In the genomic region with DNA sequence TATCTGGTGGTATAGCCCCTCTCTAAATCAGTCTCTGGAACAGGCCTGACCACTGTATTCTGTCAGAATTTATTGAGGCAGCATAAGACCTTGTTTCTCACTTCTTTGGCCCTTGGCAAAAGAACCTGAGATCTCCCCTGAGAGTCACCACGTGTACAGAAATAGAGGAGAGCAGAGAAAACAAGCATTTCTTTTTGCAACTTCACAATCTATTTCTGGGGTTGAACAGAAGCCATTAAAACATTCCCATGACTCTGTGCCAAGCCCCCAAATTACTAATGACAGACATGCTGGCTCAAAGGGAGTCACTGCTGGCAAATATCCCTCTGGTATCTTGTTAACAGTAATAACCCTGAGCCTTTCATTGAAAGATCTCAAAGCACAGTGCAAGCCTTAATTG, we compare ENCODE assay signal across 18 cellular contexts.
DNase-seq lines count a peak whose midpoint lies in the region; ATAC-seq and TF ChIP-seq lines count a peak whose summit lies in the region.
"Had no signal": no experiment of that assay in that cellular context is flagged by ENCODE, and none has a peak within 500 bp of the region (broad histone marks: within the 10 kb centered on the region; RNA-seq: fewer than 3 reads in every experiment).

No MANE protein-coding gene starts in this region.

- intact Hi-C loops in heart right ventricle (cut with DNase I), result no loop called here

- H3K4me3 ChIP-seq in adipocyte (ENCODE audit: low read length) (no peak overlapping the region), heart right ventricle (no peak overlapping the region), smooth muscle cell (no peak overlapping the region)
- H3K4me3 ChIP-seq: skin epidermis had no signal

- H3K4me2 ChIP-seq in smooth muscle cell, result peak overlapping the region; percentile 9

- H3K4me1 ChIP-seq in adipocyte (ENCODE audit: control insufficient read depth, insufficient read depth, low read length) (peaks cover 30% of the 10 kb centered on the region), heart right ventricle (peaks cover 0 to 22% (median 13%) of the 10 kb centered on the region in 9 donors), smooth muscle cell (ENCODE audit: low read depth) (no peaks in the 10 kb centered on the region)

- H3F3A ChIP-seq in smooth muscle cell (ENCODE audit: low read depth), result no peaks in the 10 kb centered on the region

- 6 to 12% methylated on average over 1 of the region's 1 CpG for WGBS in heart right ventricle, 2 donors
- 59% methylated on average over 1 of the region's 1 CpG for WGBS in smooth muscle cell (ENCODE audit: low lambda C conversion rate)

- H3K9ac ChIP-seq in adipocyte (ENCODE audit: low read length) (peak overlapping the region; percentile 22), smooth muscle cell (ENCODE audit: low read depth) (no peak overlapping the region)

- no peaks in the 10 kb centered on the region for H4K20me1 ChIP-seq in smooth muscle cell (ENCODE audit: low read depth)

- DNase-seq in NCI-H1105 treated with DMSO at 0.1 percent for 48 hours (lab: John Stamatoyannopoulos, UW) (peak; percentile 97), adipocyte (ENCODE audit: low read depth) (no peak), heart right ventricle (peak in 1 of 2 donors; percentile 42), smooth muscle cell (lab: John Stamatoyannopoulos, UW; ENCODE audit: unreplicated experiment) (no peak), MV-4-11 (lab: John Stamatoyannopoulos, UW) (no peak), NCI-H774 (lab: John Stamatoyannopoulos, UW) (no peak), KBM-7 (no peak)
- DNase-seq: activated CD4-positive, alpha-beta T cell treated with anti-CD3 and anti-CD28 coated beads, Interleukin-2, amount 50 U/mL, for 48 hours; activated naive CD4-positive, alpha-beta T cell treated with anti-CD3 and anti-CD28 coated beads for 36 hours; activated T-cell treated with anti-CD3 and anti-CD28 coated beads, Interleukin-2, amount 50 U/mL, for 1 hour; brain microvascular endothelial cell; GOT3; hypothalamus; kidney; NCI-H2171; T-cell had no signal

- in situ Hi-C loops in KBM-7 (cut with MboI; ENCODE audit: low pct_unique_long_range_greater_than_20kb, low sequenced_read_pairs), result no loop called here

- H3K27ac ChIP-seq in heart right ventricle, result peak overlapping the region in 6 of 10 donors; percentile 8 to 50 (median 30)
- no peak overlapping the region for H3K27ac ChIP-seq in smooth muscle cell (ENCODE audit: low read depth)
- H3K27ac ChIP-seq: brain microvascular endothelial cell had no signal

- TF ChIP-seq CTCF in heart right ventricle (IDR thresholded peaks at IDR 0.05) (no peak), smooth muscle cell (IDR thresholded peaks at IDR 0.05; ENCODE audit: borderline replicate concordance, insufficient read depth, poor library complexity, severe bottlenecking) (no peak)

- peaks cover 12% of the 10 kb centered on the region for H3K27me3 ChIP-seq in adipocyte (replicated peaks; ENCODE audit: control insufficient read depth, insufficient read depth, low read length)
- peaks cover 0 to under 1% (median 0%) of the 10 kb centered on the region in 7 donors for H3K27me3 ChIP-seq in heart right ventricle
- no peaks in the 10 kb centered on the region for H3K27me3 ChIP-seq in smooth muscle cell (ENCODE audit: low read depth)
- H3K27me3 ChIP-seq: brain microvascular endothelial cell had no signal

- H3K36me3 ChIP-seq in adipocyte (ENCODE audit: control insufficient read depth, insufficient read depth, low read length, severe bottlenecking) (no peaks in the 10 kb centered on the region), heart right ventricle (no peaks in the 10 kb centered on the region), smooth muscle cell (ENCODE audit: low read depth) (no peaks in the 10 kb centered on the region)
- H3K36me3 ChIP-seq: brain microvascular endothelial cell had no signal

- H3K9me3 ChIP-seq in adipocyte (ENCODE audit: control insufficient read depth, low read length) (peaks cover 19% of the 10 kb centered on the region), heart right ventricle (peaks cover 0 to 22% (median 11%) of the 10 kb centered on the region in 11 donors), smooth muscle cell (replicated peaks; ENCODE audit: low read depth) (no peaks in the 10 kb centered on the region)

- ATAC-seq in heart right ventricle (peak in 7 of 8 donors; percentile 44 to 73 (median 64)), HG02798 (IDR thresholded peaks at IDR 0.05; ENCODE audit: poor library complexity, unreplicated experiment) (no peak)
- ATAC-seq: T-cell had no signal

- peak overlapping the region; percentile 17 for H2AFZ ChIP-seq in smooth muscle cell (ENCODE audit: low read depth)

- no peaks in the 10 kb centered on the region for H3K79me2 ChIP-seq in smooth muscle cell (ENCODE audit: low read depth)
